21 cellular contexts compared by ENCODE assay signal in genomic region chr9:128846680-128847030, GRCh38.
"Had no signal": no experiment of that assay in that cellular context is flagged by ENCODE, and none has a peak within 500 bp of the region (broad histone marks: within the 10 kb centered on the region; RNA-seq: fewer than 3 reads in every experiment).

No MANE protein-coding gene starts in this region.

- H3K4me1 ChIP-seq: colonic mucosa, prostate gland, tibial nerve had no signal

- H3K36me3 ChIP-seq: colonic mucosa, prostate gland had no signal

- FAIRE-seq: endometrium, keratinocyte had no signal

- DNase-seq: activated CD4-positive, alpha-beta T cell treated with anti-CD3 and anti-CD28 coated beads, Interleukin-2, amount 10 ng/mL, durations not matched to agents 24 days and 14 days; activated CD4-positive, CD25-positive, alpha-beta regulatory T cell; activated CD8-positive, alpha-beta memory T cell treated with anti-CD3 and anti-CD28 coated beads, Interleukin-2, amount 50 U/mL, for 48 hours; activated gamma-delta T cell treated with Interleukin-2 at 50 U/mL for 16 hours; activated T-cell treated with anti-CD3 and anti-CD28 coated beads, Interleukin-2, amount 50 U/mL, for 72 hours; amniotic stem cell; body of pancreas; central memory CD4-positive, alpha-beta T cell; colonic mucosa; nephron progenitor cell; right cardiac atrium; stimulated activated CD4-positive, alpha-beta T cell treated with anti-CD3 and anti-CD28 coated beads, Interleukin-4, amount 100 ng/mL, for 4 hours; stimulated activated CD8-positive, alpha-beta memory T cell treated with anti-CD3 and anti-CD28 coated beads, Interleukin-4, amount 100 ng/mL, for 48 hours; stimulated activated naive CD4-positive, alpha-beta T cell treated with Interleukin-2 at 50 U/mL for 16 hours; substantia nigra; SW 1271 had no signal

- H3K27ac ChIP-seq: body of pancreas, colonic mucosa, tibial nerve had no signal

- H3K9me3 ChIP-seq: body of pancreas, colonic mucosa, prostate gland had no signal

- ATAC-seq: activated T-cell treated with anti-CD3 and anti-CD28 coated beads, Interleukin-2, amount 50 U/mL, for 72 hours; body of pancreas; right cardiac atrium had no signal

- H3K4me3 ChIP-seq: body of pancreas, colonic mucosa, prostate gland, smooth muscle cell, tibial nerve had no signal
